In genomic region chr5:133222521-133222920, GRCh38 we compare ENCODE assay signal across 20 cellular contexts.
DNase-seq lines count a peak whose midpoint lies in the region; ATAC-seq and TF ChIP-seq lines count a peak whose summit lies in the region.
"Had no signal": no experiment of that assay in that cellular context is flagged by ENCODE, and none has a peak within 500 bp of the region (broad histone marks: within the 10 kb centered on the region; RNA-seq: fewer than 3 reads in every experiment).

No MANE protein-coding gene starts in this region.

- CTCF ChIA-PET in HEK293 (lab: Yijun Ruan, JAX) (no interaction called here), mammary epithelial cell (lab: Charles Lee; ENCODE audit: low non-redundant PET) (interaction anchor here (0.7 kb wide), 1 partner anchor 230 kb away, joined by 3 read pairs; no protein-coding TSS in a partner anchor)

- H3K9me2 ChIP-seq in neural cell (ENCODE audit: insufficient read depth, low read length) = no peaks in the 10 kb centered on the region

- POLR2A ChIA-PET in HEK293 (lab: Yijun Ruan, JAX) = no interaction called here

- H3K4me3 ChIP-seq in BLaER1 (no peak overlapping the region), HEK293 (ENCODE audit: low read depth, low read length) (no peak overlapping the region), mammary epithelial cell (replicated peaks in 1 of 3; ENCODE audit: insufficient read depth in 1 of 3, low read depth in 2 of 3, low read length in 3 of 3) (no peak overlapping the region), neural cell (ENCODE audit: low read length) (peak overlapping the region; percentile 40)
- H3K4me3 ChIP-seq: SK-N-MC had no signal

- H3K36me3 ChIP-seq in BLaER1 (no peaks in the 10 kb centered on the region), HEK293 (ENCODE audit: control insufficient read depth in 2 of 2, insufficient read depth in 1 of 2, low read length in 2 of 2) (no peaks in the 10 kb centered on the region), mammary epithelial cell (ENCODE audit: insufficient read depth, low read length) (no peaks in the 10 kb centered on the region), neural cell (ENCODE audit: insufficient read depth, low read length) (no peaks in the 10 kb centered on the region)

- TF ChIP-seq EP300 in neural cell (conservative IDR thresholded peaks at IDR 0.05; ENCODE audit: poor library complexity, severe bottlenecking) = no peak

- no peaks in the 10 kb centered on the region for H4K20me1 ChIP-seq in BLaER1
- H4K20me1 ChIP-seq in mammary epithelial cell (ENCODE audit: insufficient read depth, low read length) = no peaks in the 10 kb centered on the region
- H4K20me1 ChIP-seq in neural cell (ENCODE audit: insufficient read depth) = no peaks in the 10 kb centered on the region

- H3K9me3 ChIP-seq in BLaER1 (no peaks in the 10 kb centered on the region), HEK293 (ENCODE audit: control insufficient read depth, insufficient read depth, low read depth, low read length) (no peaks in the 10 kb centered on the region), mammary epithelial cell (replicated peaks; ENCODE audit: insufficient read depth, low read length) (no peaks in the 10 kb centered on the region), neural cell (ENCODE audit: low read length) (no peaks in the 10 kb centered on the region)

- H3K79me2 ChIP-seq in mammary epithelial cell (ENCODE audit: insufficient read depth, low read length) (no peaks in the 10 kb centered on the region), neural cell (replicated peaks; ENCODE audit: insufficient read depth, low read length) (no peaks in the 10 kb centered on the region)

- BruUV-seq in mammary epithelial cell (replicated peaks; lab: Mats Ljungman, UMichigan) = no TSS peak

- no peaks in the 10 kb centered on the region for H3F3A ChIP-seq in neural cell (ENCODE audit: insufficient read depth, low read length, poor library complexity, severe bottlenecking)

- 33% methylated on average over 4 of the region's 4 CpGs for WGBS in mammary epithelial cell (ENCODE audit: low coverage, missing lambda C conversion rate)

- H3K4me2 ChIP-seq in BLaER1 = peak overlapping the region; percentile 80
- no peak overlapping the region for H3K4me2 ChIP-seq in mammary epithelial cell (ENCODE audit: insufficient read depth, low read depth, low read length)
- H3K4me2 ChIP-seq in neural cell (ENCODE audit: low read length) = peak overlapping the region; percentile 40

- H3K4me1 ChIP-seq in BLaER1 (peaks cover 51% of the 10 kb centered on the region), HEK293 (ENCODE audit: control insufficient read depth, insufficient read depth, low read length) (peaks cover 12% of the 10 kb centered on the region), mammary epithelial cell (ENCODE audit: insufficient read depth, low read length) (peaks cover 38% of the 10 kb centered on the region)

- peak overlapping the region; percentile 75 for H3K27ac ChIP-seq in BLaER1
- H3K27ac ChIP-seq in HEK293 (ENCODE audit: extremely low read depth, low read depth, low read length) = no peak overlapping the region
- no peak overlapping the region for H3K27ac ChIP-seq in mammary epithelial cell (ENCODE audit: insufficient read depth, low read depth, low read length)
- H3K27ac ChIP-seq in neural cell (ENCODE audit: low read length) = peak overlapping the region; percentile 76
- H3K27ac ChIP-seq: RWPE1, SK-N-MC had no signal

- intact Hi-C loops in mammary epithelial cell (cut with micrococcal nuclease) = no loop called here

- no peak for TF ChIP-seq RAD21 in neural cell (conservative IDR thresholded peaks at IDR 0.05)

- ATAC-seq in HG02973 (IDR thresholded peaks at IDR 0.05; ENCODE audit: unreplicated experiment) = no peak

- H3K9ac ChIP-seq in BLaER1 (peak overlapping the region; percentile 36; the same call in 1 of the 2 replicates), mammary epithelial cell (ENCODE audit: insufficient read depth, low read length) (no peak overlapping the region), neural cell (ENCODE audit: low read length) (peak overlapping the region; percentile 37)

- no peak for TF ChIP-seq CTCF in HEK293 (tag by site-specific recombination; IDR thresholded peaks at IDR 0.05)
- no peak for TF ChIP-seq CTCF in mammary epithelial cell (conservative IDR thresholded peaks at IDR 0.05 in 1 of 2, IDR thresholded peaks at IDR 0.05 in 1 of 2; ENCODE audit: extremely low read depth in 1 of 2, insufficient read depth in 1 of 2, low read depth in 1 of 2, low read length in 2 of 2)
- no peak for TF ChIP-seq CTCF in neural cell (IDR thresholded peaks at IDR 0.05; ENCODE audit: poor library complexity, severe bottlenecking)

- dilution Hi-C loops in mammary epithelial cell (cut with HindIII; ENCODE audit: low sequenced_read_pairs) = no loop called here

- no peak for DNase-seq in mammary epithelial cell
- no peak for DNase-seq in NCI-H2107 (lab: John Stamatoyannopoulos, UW)
- no peak for DNase-seq in NCI-H2227 (lab: John Stamatoyannopoulos, UW; ENCODE audit: unreplicated experiment)
- no peak for DNase-seq in Ammon's horn (ENCODE audit: low spot score)
- DNase-seq: CD4-positive, CD25-positive, alpha-beta regulatory T cell; EL; GF-D8; Karpas-422; NCI-H1694 treated with DMSO at 0.1 percent for 48 hours; NCI-H345; NCI-H524; NCI-H774; NK-92 treated with Interleukin-12 subunit alpha and Interleukin-12 subunit beta, amount 100 ng/mL, for 24 hours; SHP77 treated with DMSO at 0.1 percent for 48 hours had no signal

- in situ Hi-C loops in mammary epithelial cell (cut with MboI; ENCODE audit: low sequenced_read_pairs in 2 of 2) = no loop called here

- H2AFZ ChIP-seq in mammary epithelial cell (ENCODE audit: low read depth, low read length) = peak overlapping the region; percentile 31
- no peak overlapping the region for H2AFZ ChIP-seq in neural cell (ENCODE audit: low read depth, low read length)

- H3K27me3 ChIP-seq in BLaER1 (no peaks in the 10 kb centered on the region), mammary epithelial cell (ENCODE audit: insufficient read depth, low read length) (no peaks in the 10 kb centered on the region), neural cell (ENCODE audit: insufficient read depth, low read depth, low read length) (no peaks in the 10 kb centered on the region)

TF ChIP-seq in HEK293, 187 proteins besides CTCF, POLR2A, EP300 and RAD21:
- TF ChIP-seq ZNF132 (tag by site-specific recombination; IDR thresholded peaks at IDR 0.05; ENCODE audit: borderline replicate concordance) = no peak
- peak; percentile 77 for TF ChIP-seq ZNF133 (tag by site-specific recombination; IDR thresholded peaks at IDR 0.05)

TF ChIP-seq in neural cell, 6 proteins besides CTCF, POLR2A, EP300 and RAD21:
- TF ChIP-seq EZH2 (IDR thresholded peaks at IDR 0.05; ENCODE audit: borderline replicate concordance, insufficient read depth, low read length, poor library complexity, severe bottlenecking) (no peak), SMC3 (conservative IDR thresholded peaks at IDR 0.05; ENCODE audit: poor library complexity) (no peak), TAF1 (IDR thresholded peaks at IDR 0.05; ENCODE audit: low read depth) (no peak), REST (IDR thresholded peaks at IDR 0.05; ENCODE audit: borderline replicate concordance) (no peak), MXI1 (conservative IDR thresholded peaks at IDR 0.05; ENCODE audit: poor library complexity, severe bottlenecking) (no peak), POLR2AphosphoS5 (IDR thresholded peaks at IDR 0.05) (no peak)

Comparison
In these comparisons a context has a peak if more than half of its experiments do, and no peak if none do; other contexts are left out.
1. H3K27ac ChIP-seq: peak in BLaER1 (single experiment) and neural cell (single experiment); none in HEK293 (single experiment) and mammary epithelial cell (single experiment).